17 cellular contexts compared by ENCODE assay signal in genomic region chr5:77155179-77155839, GRCh38. TPM values are rescaled to one million over a fixed set of nuclear protein-coding genes. Genes with fewer than 3 reads are reported as not detected.
DNase-seq lines count a peak whose midpoint lies in the region; ATAC-seq and TF ChIP-seq lines count a peak whose summit lies in the region.
"Had no signal": no experiment of that assay in that cellular context is flagged by ENCODE, and none has a peak within 500 bp of the region (broad histone marks: within the 10 kb centered on the region; RNA-seq: fewer than 3 reads in every experiment).

No MANE protein-coding gene starts in this region.

- DNase-seq in activated gamma-delta T cell treated with Interleukin-2 at 50 U/mL for 16 hours (peak; percentile 11), activated gamma-delta T cell (lab: John Stamatoyannopoulos, UW) (no peak), DND-41 (peak; percentile 25), mucosa of descending colon (no peak), HuH-7.5 (ENCODE audit: low spot score) (no peak), substantia nigra (lab: John Stamatoyannopoulos, UW) (no peak), aorta (no peak)
- DNase-seq in activated CD4-positive, alpha-beta T cell treated with anti-CD3 and anti-CD28 coated beads, Interleukin-2, amount 50 U/mL, for 1 hour, result peak; percentile 20
- DNase-seq: activated effector memory CD4-positive, alpha-beta T cell treated with anti-CD3 and anti-CD28 coated beads, Interleukin-2, amount 50 U/mL, for 16 hours; foreskin melanocyte; GM23248; NCI-H1436; NCI-H2171 treated with DMSO at 0.1 percent for 48 hours; NCI-H82 had no signal

- no peaks in the 10 kb centered on the region for H3K79me2 ChIP-seq in DND-41 (ENCODE audit: insufficient read depth, low read length)

- no peaks in the 10 kb centered on the region for H4K20me1 ChIP-seq in DND-41 (ENCODE audit: insufficient read depth, low read length)

- no peaks in the 10 kb centered on the region for H3K36me3 ChIP-seq in DND-41 (ENCODE audit: insufficient read depth, low read length)
- no peaks in the 10 kb centered on the region for H3K36me3 ChIP-seq in mucosa of descending colon (ENCODE audit: low read depth)
- no peaks in the 10 kb centered on the region for H3K36me3 ChIP-seq in aorta (ENCODE audit: control insufficient read depth in 1 of 2, insufficient read depth in 2 of 2, low read length in 1 of 2)

- no peaks in the 10 kb centered on the region for H3K27me3 ChIP-seq in DND-41 (ENCODE audit: insufficient read depth, low read length, poor library complexity)
- H3K27me3 ChIP-seq in aorta (ENCODE audit: control insufficient read depth in 1 of 2, insufficient read depth in 2 of 2, low read length in 1 of 2), result no peaks in the 10 kb centered on the region

- H3K9ac ChIP-seq in DND-41 (ENCODE audit: low read depth, low read length), result no peak overlapping the region
- H3K9ac ChIP-seq: GM23248 had no signal

- WGBS in aorta, 2 donors, result 86 to 93% methylated on average over 8 of the region's 8 CpGs

- no peaks in the 10 kb centered on the region for H3K4me1 ChIP-seq in DND-41 (ENCODE audit: insufficient read depth, low read length)
- H3K4me1 ChIP-seq in mucosa of descending colon (ENCODE audit: low read depth), result no peaks in the 10 kb centered on the region
- no peaks in the 10 kb centered on the region for H3K4me1 ChIP-seq in aorta (ENCODE audit: control insufficient read depth in 1 of 2, insufficient read depth in 2 of 2, low read length in 2 of 2)

- ATAC-seq in DND-41 (ENCODE audit: insufficient read depth, low read depth) (peak; percentile 93), mucosa of descending colon (peak; percentile 19), aorta (ENCODE audit: low FRiP score) (no peak)

- H3K4me2 ChIP-seq in DND-41 (ENCODE audit: insufficient read depth, low read length), result no peak overlapping the region
- H3K4me2 ChIP-seq: smooth muscle cell had no signal

- intact Hi-C loops in mucosa of descending colon (cut with DNase I, micrococcal nuclease), result no loop called here
- intact Hi-C loops in aorta (cut with DNase I), result no loop called here

- H3K4me3 ChIP-seq in DND-41 (ENCODE audit: low read depth in 1 of 2, low read length in 2 of 2) (no peak overlapping the region), mucosa of descending colon (no peak overlapping the region), aorta (ENCODE audit: low read length in 2 of 2) (no peak overlapping the region)
- H3K4me3 ChIP-seq: GM23248, smooth muscle cell had no signal

- TF ChIP-seq CTCF in DND-41 (IDR thresholded peaks at IDR 0.05; ENCODE audit: borderline replicate concordance, extremely low read depth, low read length, poor library complexity, severe bottlenecking) (no peak), mucosa of descending colon (IDR thresholded peaks at IDR 0.05) (no peak)

- no peaks in the 10 kb centered on the region for H3K9me3 ChIP-seq in DND-41 (ENCODE audit: insufficient read depth, low read length, severe bottlenecking)
- H3K9me3 ChIP-seq in mucosa of descending colon, result no peaks in the 10 kb centered on the region
- no peaks in the 10 kb centered on the region for H3K9me3 ChIP-seq in aorta (ENCODE audit: control insufficient read depth, low read length)

- H3K27ac ChIP-seq in DND-41 (ENCODE audit: low read length), result no peak overlapping the region
- no peak overlapping the region for H3K27ac ChIP-seq in substantia nigra (ENCODE audit: low read depth, low read length, poor library complexity, severe bottlenecking)
- H3K27ac ChIP-seq in aorta (ENCODE audit: low read depth in 1 of 2, low read length in 2 of 2), result no peak overlapping the region
- H3K27ac ChIP-seq: epithelial cell of prostate, GM23248 had no signal

- H2AFZ ChIP-seq in DND-41 (ENCODE audit: low read depth, low read length), result no peak overlapping the region
- H2AFZ ChIP-seq: GM23248 had no signal

RNA-seq across cellular contexts. Expression of gene PDE8B, which starts 55.2 kb away (rescaled TPM):
- total RNA-seq in mucosa of descending colon, result 1 to 10 TPM in 1 of 3 donors, under 1 TPM in 2; 0.52 to 6.9 (median 0.70) TPM
- 10 to 100 TPM; 25.5 to 42.6 TPM for total RNA-seq in aorta
- polyA plus RNA-seq in aorta, result 10 to 100 TPM; 16.3 to 18.8 TPM
- total RNA-seq: GM23248, SK-MEL-5 had no signal

Comparison
In these comparisons a context has a peak if more than half of its experiments do, and no peak if none do; other contexts are left out.
1. DNase-seq: peak in activated gamma-delta T cell treated with Interleukin-2 at 50 U/mL for 16 hours (single experiment), DND-41 (single experiment) and activated CD4-positive, alpha-beta T cell treated with anti-CD3 and anti-CD28 coated beads, Interleukin-2, amount 50 U/mL, for 1 hour (single experiment); none in activated gamma-delta T cell (single experiment), mucosa of descending colon (0 of 3), HuH-7.5 (single experiment), substantia nigra (0 of 49) and aorta (0 of 2).